Comparison of ENCODE assay signal across 7 cellular contexts in genomic region chr6:31737315-31738047, GRCh38. TPM values are rescaled to one million over a fixed set of nuclear protein-coding genes. Genes with fewer than 3 reads are reported as not detected.
DNase-seq lines count a peak whose midpoint lies in the region; TF ChIP-seq lines count a peak whose summit lies in the region.

No MANE protein-coding gene starts in this region.

- H3K4me1 ChIP-seq in H9 (ENCODE audit: insufficient read depth, low read length) (peaks cover 16% of the 10 kb centered on the region), muscle layer of colon (ENCODE audit: insufficient read depth, low read length) (peaks cover 29% of the 10 kb centered on the region)

- no peaks in the 10 kb centered on the region for H4K20me1 ChIP-seq in H9 (ENCODE audit: control insufficient read depth, insufficient read depth, insufficient read length)

- no peak overlapping the region for H2BK20ac ChIP-seq in H9 (ENCODE audit: low read depth, low read length, poor library complexity, severe bottlenecking)

- H2BK120ac ChIP-seq in H9 (ENCODE audit: low read depth, low read length, poor library complexity, severe bottlenecking) = no peak overlapping the region

- no peaks in the 10 kb centered on the region for H3K27me3 Mint-ChIP-seq in H9 (ENCODE audit: low read depth)

- no peak overlapping the region for H4K5ac ChIP-seq in H9 (ENCODE audit: insufficient read length, low read depth, low read length)

- H3K23ac ChIP-seq in H9 (ENCODE audit: insufficient read length, low read depth, low read length) = no peak overlapping the region

- H3K79me2 ChIP-seq in H9 (ENCODE audit: insufficient read depth, low read length) = peaks cover 6% of the 10 kb centered on the region; the same call in 1 of the 2 replicates

- H3K4me3 ChIP-seq in brain microvascular endothelial cell (ENCODE audit: low read depth, low read length) (no peak overlapping the region), muscle layer of colon (ENCODE audit: low read depth in 1 of 2, low read length in 2 of 2) (no peak overlapping the region)

- H3K4ac ChIP-seq in H9 (ENCODE audit: low read depth, low read length) = no peak overlapping the region

- H3K36me3 Mint-ChIP-seq in H9 (ENCODE audit: insufficient read depth in 1 of 3, low read depth in 3 of 3) = peaks cover 31 to 35% (median 31%) of the 10 kb centered on the region in 3 experiments

- no peak overlapping the region for H3T11ph ChIP-seq in H9 (ENCODE audit: low read length)

- H3K23me2 ChIP-seq in H9 (ENCODE audit: insufficient read length, low read depth, low read length, poor library complexity, severe bottlenecking) = peaks cover 32% of the 10 kb centered on the region

- H4K8ac ChIP-seq in H9 (replicated peaks; ENCODE audit: insufficient read length, low read depth, low read length) = no peak overlapping the region

- H3K18ac ChIP-seq in H9 (ENCODE audit: insufficient read length, low read depth, low read length) = no peak overlapping the region

- no peak overlapping the region for H2BK5ac ChIP-seq in H9 (ENCODE audit: insufficient read length, low read length)

- H2AFZ ChIP-seq in H9 (ENCODE audit: low read length) = no peak overlapping the region

- DNase-seq in H9 = peak; percentile 58
- DNase-seq in NCI-H748 treated with DMSO at 0.1 percent for 48 hours (lab: John Stamatoyannopoulos, UW) = peak; percentile 54
- no peak for DNase-seq in brain microvascular endothelial cell
- no peak for DNase-seq in head of caudate nucleus
- no peak for DNase-seq in kidney tubule cell (ENCODE audit: low spot score)
- DNase-seq in putamen (ENCODE audit: low spot score) = no peak

- peaks cover 44 to 54% of the 10 kb centered on the region in 2 experiments for H3K4me1 Mint-ChIP-seq in H9

- H3K27me3 ChIP-seq in H9 (ENCODE audit: insufficient read depth, low read length) (no peaks in the 10 kb centered on the region), brain microvascular endothelial cell (replicated peaks) (no peaks in the 10 kb centered on the region), muscle layer of colon (ENCODE audit: control insufficient read depth in 1 of 2, insufficient read depth in 2 of 2, low read length in 2 of 2) (no peaks in the 10 kb centered on the region)

- no peak overlapping the region for H4K91ac ChIP-seq in H9 (ENCODE audit: insufficient read length, low read depth, low read length)

- H3K27ac ChIP-seq in H9 (ENCODE audit: insufficient read length, low read depth, low read length) = no peak overlapping the region
- peak overlapping the region; percentile 61 for H3K27ac ChIP-seq in brain microvascular endothelial cell
- peak overlapping the region; percentile 25 for H3K27ac ChIP-seq in muscle layer of colon (ENCODE audit: low read depth, low read length)

- H3K14ac ChIP-seq in H9 (ENCODE audit: insufficient read depth, low read length) = no peak overlapping the region

- no peak overlapping the region for H3K56ac ChIP-seq in H9 (ENCODE audit: insufficient read length, low read depth, low read length)

- no peaks in the 10 kb centered on the region for H3K9me3 ChIP-seq in H9 (ENCODE audit: control insufficient read depth, low read depth, low read length)
- H3K9me3 ChIP-seq in muscle layer of colon (ENCODE audit: low read length) = no peaks in the 10 kb centered on the region

- TF ChIP-seq CTCF in H9 (conservative IDR thresholded peaks at IDR 0.05) = no peak
- no peak for TF ChIP-seq CTCF in brain microvascular endothelial cell (IDR thresholded peaks at IDR 0.05; ENCODE audit: low read depth, low read length, missing control alignments)

- H3K36me3 ChIP-seq in brain microvascular endothelial cell (replicated peaks) = peaks cover 21% of the 10 kb centered on the region
- peaks cover 16% of the 10 kb centered on the region for H3K36me3 ChIP-seq in muscle layer of colon (ENCODE audit: insufficient read depth, low read length)

- H2BK15ac ChIP-seq in H9 (ENCODE audit: low read depth, low read length) = no peak overlapping the region

- no peaks in the 10 kb centered on the region for H3K79me1 ChIP-seq in H9 (ENCODE audit: insufficient read depth, low read depth, low read length, poor library complexity, severe bottlenecking)

- intact Hi-C loops in head of caudate nucleus (cut with DNase I) = loop anchor here (5.0 kb wide), 1 partner anchor 60 kb away; the partner anchor contains the start of gene VARS1

- no peak overlapping the region for H3K9ac ChIP-seq in H9 (ENCODE audit: extremely low read depth, insufficient read length, low read length)
- no peak overlapping the region for H3K9ac ChIP-seq in muscle layer of colon (ENCODE audit: low read length)

- H3K4me3 Mint-ChIP-seq in H9 = peak overlapping the region; percentile 91 to 98

- peak overlapping the region; percentile 5 for H3K4me2 ChIP-seq in H9 (ENCODE audit: insufficient read depth, insufficient read length, low read length)

- peak overlapping the region; percentile 2 to 88 (median 68); a peak in 5 of 7 replicates for H3K27ac Mint-ChIP-seq in H9

- WGBS in H9 (ENCODE audit: extremely low coverage, insufficient read length, low lambda C conversion rate) = 100% methylated on average over 2 of the region's 7 CpGs

- in situ Hi-C loops in brain microvascular endothelial cell (cut with HindIII; ENCODE audit: low pct_ligation_motif_present, low sequenced_read_pairs) = no loop called here

- H2BK12ac ChIP-seq in H9 (ENCODE audit: insufficient read length, low read depth, low read length) = no peak overlapping the region

- no peak overlapping the region for H2AK5ac ChIP-seq in H9 (ENCODE audit: insufficient read length, low read length)

- no peaks in the 10 kb centered on the region for H3K9me3 Mint-ChIP-seq in H9

RNA-seq across cellular contexts. Expression of gene CLIC1, which starts 1.2 kb away (rescaled TPM):
- 265 and 266 TPM in 2 replicates for total RNA-seq in H9 (2021)

RNA-seq across cellular contexts. Expression of gene MSH5, which starts 2.3 kb away (rescaled TPM):
- total RNA-seq in H9 (2021) = 21.5 and 22.4 TPM in 2 replicates

RNA-seq across cellular contexts. Expression of gene DDAH2, which starts 8.4 kb away (rescaled TPM):
- total RNA-seq in H9 (2021) = 70.5 and 73.2 TPM in 2 replicates

RNA-seq across cellular contexts. Expression of gene MPIG6B, which starts 14.3 kb away (rescaled TPM):
- total RNA-seq in H9 (2021) = not detected in 2 replicates

RNA-seq across cellular contexts. Expression of gene LY6G6C, which starts 15.9 kb away (rescaled TPM):
- 0.24 TPM in 1 of 2 replicates, not detected in the other for total RNA-seq in H9 (2021)

Comparison
In these comparisons a context has a peak if more than half of its experiments do, and no peak if none do; other contexts are left out.
1. DNase-seq: peak in H9 (single experiment) and NCI-H748 treated with DMSO at 0.1 percent for 48 hours (single experiment); none in brain microvascular endothelial cell (single experiment), head of caudate nucleus (0 of 42), kidney tubule cell (single experiment) and putamen (single experiment).